In the genomic region with DNA sequence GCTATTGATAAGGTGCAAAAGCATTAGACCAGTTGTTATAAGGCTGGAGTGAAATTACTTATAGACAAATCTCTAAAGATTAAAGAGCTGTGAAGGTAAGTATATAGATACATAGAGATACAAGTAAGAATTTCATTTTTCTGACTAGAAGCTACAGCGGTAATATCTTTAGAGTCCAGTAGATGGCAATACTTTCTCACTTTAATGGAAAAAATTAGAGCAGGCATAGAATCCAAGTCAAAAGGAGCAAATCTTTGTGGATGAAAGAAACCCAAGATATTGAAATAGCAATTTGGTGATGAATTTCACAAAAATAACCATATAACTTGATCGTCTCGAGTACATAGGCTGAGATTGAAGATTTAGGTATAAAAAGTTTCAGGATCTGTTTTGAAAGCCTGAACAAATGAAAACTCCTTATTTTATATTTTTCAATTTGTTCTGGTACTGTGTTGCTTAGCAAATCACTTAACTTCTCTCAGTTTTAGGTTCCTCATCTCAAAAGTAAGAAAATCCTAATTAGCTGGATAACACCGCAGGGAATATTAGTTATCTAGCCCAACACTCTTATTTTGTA, we compare ENCODE assay signal across 8 cellular contexts.
DNase-seq lines count a peak whose midpoint lies in the region; ATAC-seq and TF ChIP-seq lines count a peak whose summit lies in the region.

No MANE protein-coding gene starts in this region.

- no peak for ATAC-seq in GM21825 (IDR thresholded peaks at IDR 0.05; ENCODE audit: unreplicated experiment)
- ATAC-seq in HG03095 (IDR thresholded peaks at IDR 0.05; ENCODE audit: unreplicated experiment): no peak

- TF ChIP-seq CTCF in C4-2B (conservative IDR thresholded peaks at IDR 0.05): peak; percentile 80

- DNase-seq in HCEC 1CT (peak; percentile 55), NCI-H82 treated with DMSO at 0.1 percent for 48 hours (lab: John Stamatoyannopoulos, UW; ENCODE audit: unreplicated experiment) (peak; percentile 46), cerebellum (ENCODE audit: low spot score) (peak; percentile 44), lung microvascular endothelial cell (ENCODE audit: low read depth in 2 of 2) (peak; percentile 48 to 66)
- no peak for DNase-seq in activated effector memory CD4-positive, alpha-beta T cell treated with Interleukin-2 at 50 U/mL for 16 hours

- H3K27ac ChIP-seq in C4-2B: no peak overlapping the region
